Comparison of ENCODE assay signal across 26 cellular contexts in genomic region chr20:7817286-7817685, GRCh38.
"Had no signal": no experiment of that assay in that cellular context is flagged by ENCODE, and none has a peak within 500 bp of the region (broad histone marks: within the 10 kb centered on the region; RNA-seq: fewer than 3 reads in every experiment).

No MANE protein-coding gene starts in this region.

- H3K27ac ChIP-seq: stomach, suprapubic skin, testis, thoracic aorta, thyroid gland, tibial artery, tibial nerve, transverse colon, upper lobe of left lung, upper lobe of right lung, uterus, vagina had no signal

- H3K9me3 ChIP-seq: suprapubic skin, testis, thoracic aorta, thyroid gland, tibial nerve, upper lobe of left lung, upper lobe of right lung, uterus, vagina had no signal

- FAIRE-seq: urothelium cell line had no signal

- ATAC-seq: stimulated activated effector memory CD8-positive, alpha-beta T cell treated with anti-CD3 and anti-CD28 coated beads, Interleukin-12 subunit alpha, Interleukin-12 subunit beta, amount 100 ng/mL, for 72 hours; stimulated activated memory B cell treated with anti-CD40 and anti-IgM and Interleukin-4, amounts not matched to agents 10 μg/mL and 1 μg/mL and 100 μg/mL, for 72 hours; stimulated activated naive B cell treated with anti-CD40 and anti-IgM and Interleukin-4, amounts not matched to agents 10 μg/mL and 1 μg/mL and 100 μg/mL, for 72 hours; stimulated activated naive CD8-positive, alpha-beta T cell treated with anti-CD3 and anti-CD28 coated beads, Interleukin-15, amount 100 ng/mL, for 72 hours; upper lobe of right lung had no signal

- H3K4me1 ChIP-seq: stomach, suprapubic skin, testis, thyroid gland, tibial artery, tibial nerve, transverse colon, upper lobe of left lung, upper lobe of right lung, uterus, vagina had no signal

- H3K4me3 ChIP-seq: stomach, suprapubic skin, testis, thoracic aorta, thyroid gland, tibial artery, tibial nerve, transverse colon, upper lobe of left lung, upper lobe of right lung, uterus, vagina had no signal

- H3K27me3 ChIP-seq: stomach, suprapubic skin, testis, thyroid gland, tibial artery, tibial nerve, transverse colon, upper lobe of left lung, upper lobe of right lung, uterus, vagina had no signal

- H3K36me3 ChIP-seq: stomach, suprapubic skin, thoracic aorta, thyroid gland, tibial artery, tibial nerve, transverse colon, upper lobe of left lung, upper lobe of right lung, uterus, vagina had no signal

- DNase-seq: stimulated activated CD4-positive, alpha-beta T cell treated with anti-CD3 and anti-CD28 coated beads, Interleukin-2, amount 100 ng/mL, for 48 hours; stimulated activated CD4-positive, alpha-beta T cell treated with anti-CD3 and anti-CD28 coated beads, Interleukin-4, amount 100 ng/mL, for 1 hour; stimulated activated CD4-positive, alpha-beta T cell treated with anti-CD3 and anti-CD28 coated beads, Interleukin-4, amount 100 ng/mL, for 24 hours; stimulated activated CD4-positive, alpha-beta T cell treated with anti-CD3 and anti-CD28 coated beads, Interleukin-4, amount 100 ng/mL, for 4 hours; stimulated activated CD8-positive, alpha-beta memory T cell treated with anti-CD3 and anti-CD28 coated beads, Interleukin-4, amount 100 ng/mL, for 48 hours; stimulated activated naive B cell treated with anti-CD40 and anti-IgM and Interleukin-4, amounts not matched to agents 10 μg/mL and 1 μg/mL and 100 μg/mL, for 72 hours; stimulated activated naive CD4-positive, alpha-beta T cell; stimulated activated naive CD4-positive, alpha-beta T cell treated with Interleukin-2 at 50 U/mL for 16 hours; stimulated activated naive CD8-positive, alpha-beta T cell treated with anti-CD3 and anti-CD28 coated beads, Interleukin-15, amount 100 ng/mL, for 72 hours; stomach; substantia nigra; testis; thyroid gland; tibial artery; transverse colon; trophoblast cell; upper lobe of left lung; upper lobe of right lung; uterus had no signal
